In the genomic region with DNA sequence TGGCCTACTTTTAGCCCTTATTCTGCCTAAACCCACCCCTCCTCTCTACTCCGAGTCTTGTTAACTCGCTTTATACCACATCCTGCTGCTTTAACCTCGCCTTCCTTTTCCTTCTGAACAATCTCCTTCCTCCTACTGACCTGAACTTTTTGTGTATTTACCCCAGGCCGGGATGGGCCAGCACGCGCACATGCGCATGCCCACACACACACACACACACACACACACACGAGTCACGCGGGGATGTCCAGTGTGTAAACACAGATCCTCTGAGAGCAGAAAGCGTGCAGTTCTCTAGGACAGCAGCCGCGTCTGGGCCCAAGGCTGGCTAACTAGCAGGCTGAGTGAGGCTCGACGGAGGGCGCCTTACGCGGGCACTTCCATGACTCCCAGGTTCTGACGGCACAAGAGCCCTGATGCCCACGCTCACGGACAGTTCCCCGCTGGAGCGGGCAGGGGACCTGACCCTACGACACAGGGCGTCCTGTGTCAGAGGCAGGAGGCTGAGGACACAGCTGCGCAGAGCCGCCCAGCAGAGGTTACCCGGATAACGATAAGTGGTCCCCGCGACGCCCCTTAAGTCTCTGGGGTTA, we compare ENCODE assay signal across 8 cellular contexts. TPM values are rescaled to one million over a fixed set of nuclear protein-coding genes. Genes with fewer than 3 reads are reported as not detected.
DNase-seq lines count a peak whose midpoint lies in the region; ATAC-seq and TF ChIP-seq lines count a peak whose summit lies in the region.

No MANE protein-coding gene starts in this region.

- ATAC-seq in body of pancreas (peak; percentile 26), HG03378 (IDR thresholded peaks at IDR 0.05; ENCODE audit: unreplicated experiment) (no peak)
- ATAC-seq in naive thymus-derived CD8-positive, alpha-beta T cell = peak; percentile 41

- H3K9me3 Mint-ChIP-seq in naive thymus-derived CD8-positive, alpha-beta T cell = peaks cover 0 to 19% (median 14%) of the 10 kb centered on the region in 9 donors

- peak overlapping the region; percentile 83 to 100 (median 100) for H3K4me3 Mint-ChIP-seq in naive thymus-derived CD8-positive, alpha-beta T cell

- POLR2A ChIA-PET in naive thymus-derived CD8-positive, alpha-beta T cell (lab: Charles Lee) = interaction anchor here (0.7 to 17.1 kb wide), 7 partner anchors 8 to 744 kb away, joined by 3 to 279 read pairs (median 11); no protein-coding TSS in a partner anchor

- peaks cover 0 to 10% of the 10 kb centered on the region in 2 donors for H3K27me3 ChIP-seq in body of pancreas

- H3K27me3 Mint-ChIP-seq in naive thymus-derived CD8-positive, alpha-beta T cell = no peaks in the 10 kb centered on the region

- TF ChIP-seq POLR2A in NB4 (IDR thresholded peaks at IDR 0.05; ENCODE audit: extremely low read depth, insufficient read length) (no peak), body of pancreas (IDR thresholded peaks at IDR 0.05) (peak in 1 of 3 donors; percentile 25)

- H3K4me3 ChIP-seq in NB4 (ENCODE audit: low read depth, low read length) (peak overlapping the region; percentile 25), body of pancreas (peak overlapping the region in 1 of 2 donors; percentile 33)

- H3K36me3 ChIP-seq in body of pancreas (replicated peaks in 1 of 2; ENCODE audit: insufficient read depth in 1 of 2, low read depth in 2 of 2) = no peaks in the 10 kb centered on the region

- no peaks in the 10 kb centered on the region for H3K9me3 ChIP-seq in body of pancreas

- peaks cover 29 to 67% (median 61%) of the 10 kb centered on the region in 4 donors for H3K4me1 Mint-ChIP-seq in naive thymus-derived CD8-positive, alpha-beta T cell

- intact Hi-C loops in body of pancreas (cut with DNase I) = no loop called here

- WGBS in body of pancreas, 2 donors = 24 to 44% methylated on average over 10 to 31 of the region's 32 CpGs

- peak overlapping the region; percentile 90 to 100 (median 98) for H3K27ac Mint-ChIP-seq in naive thymus-derived CD8-positive, alpha-beta T cell

- TF ChIP-seq CTCF in NB4 (IDR thresholded peaks at IDR 0.05; ENCODE audit: low read depth, low read length) = no peak
- no peak for TF ChIP-seq CTCF in body of pancreas (IDR thresholded peaks at IDR 0.05)

- peaks cover 9% of the 10 kb centered on the region for H3K4me1 ChIP-seq in body of pancreas

- peaks cover 16 to 31% (median 24%) of the 10 kb centered on the region in 3 donors for H3K36me3 Mint-ChIP-seq in naive thymus-derived CD8-positive, alpha-beta T cell

- peak; percentile 19 for DNase-seq in activated gamma-delta T cell (lab: John Stamatoyannopoulos, UW)
- DNase-seq in activated gamma-delta T cell treated with Interleukin-2 at 50 U/mL for 16 hours = no peak
- DNase-seq in NB4 (ENCODE audit: low read depth) = peak; percentile 28
- peak in 2 of 4 donors; percentile 9 to 36 for DNase-seq in body of pancreas
- DNase-seq in naive thymus-derived CD8-positive, alpha-beta T cell = peak in 7 of 10 donors; percentile 18 to 65 (median 43)
- DNase-seq in NCI-H2081 (lab: John Stamatoyannopoulos, UW) = no peak
- DNase-seq in A172 (ENCODE audit: low spot score) = no peak

- H3K27ac ChIP-seq in body of pancreas = peak overlapping the region in 1 of 4 donors; percentile 83

RNA-seq across cellular contexts. Expression of a gene that starts 0.6 kb away (rescaled TPM):
- total RNA-seq in body of pancreas = 1 to 10 TPM; 4.6 to 4.7 TPM
- 100 to 1,000 TPM in 1 of 2 experiments, 10 to 100 TPM in 1; 94.1 to 104 TPM for total RNA-seq in naive thymus-derived CD8-positive, alpha-beta T cell
- polyA plus RNA-seq in naive thymus-derived CD8-positive, alpha-beta T cell = 10 to 100 TPM; 20.0 to 44.0 (median 25.8) TPM
- total RNA-seq in A172 (2014; rRNA removed; shearing (Covaris generic)) = 0.14 TPM in 1 of 2 replicates, not detected in the other

RNA-seq across cellular contexts. Expression of a gene that starts 56.4 kb away (rescaled TPM):
- total RNA-seq in body of pancreas = 1 to 10 TPM; 3.6 to 4.0 TPM
- under 1 TPM in 1 of 2 experiments, not detected in 1; 0.05 TPM for total RNA-seq in naive thymus-derived CD8-positive, alpha-beta T cell
- polyA plus RNA-seq in naive thymus-derived CD8-positive, alpha-beta T cell = not detected
- total RNA-seq in A172 (2014; rRNA removed; shearing (Covaris generic)) = 4.8 and 4.9 TPM in 2 replicates

Comparison
In these comparisons a context has a peak if more than half of its experiments do, and no peak if none do; other contexts are left out.
1. DNase-seq: peak in activated gamma-delta T cell (single experiment), NB4 (single experiment) and naive thymus-derived CD8-positive, alpha-beta T cell (7 of 10); none in activated gamma-delta T cell treated with Interleukin-2 at 50 U/mL for 16 hours (single experiment), NCI-H2081 (0 of 2) and A172 (single experiment).
2. RNA of a gene that starts 0.6 kb away (total RNA-seq): 94.1 to 104 TPM in naive thymus-derived CD8-positive, alpha-beta T cell; 4.6 to 4.7 TPM in body of pancreas and 0.14 TPM in A172; every median in the first group is over 10 times any median in the second.